In the genomic region with DNA sequence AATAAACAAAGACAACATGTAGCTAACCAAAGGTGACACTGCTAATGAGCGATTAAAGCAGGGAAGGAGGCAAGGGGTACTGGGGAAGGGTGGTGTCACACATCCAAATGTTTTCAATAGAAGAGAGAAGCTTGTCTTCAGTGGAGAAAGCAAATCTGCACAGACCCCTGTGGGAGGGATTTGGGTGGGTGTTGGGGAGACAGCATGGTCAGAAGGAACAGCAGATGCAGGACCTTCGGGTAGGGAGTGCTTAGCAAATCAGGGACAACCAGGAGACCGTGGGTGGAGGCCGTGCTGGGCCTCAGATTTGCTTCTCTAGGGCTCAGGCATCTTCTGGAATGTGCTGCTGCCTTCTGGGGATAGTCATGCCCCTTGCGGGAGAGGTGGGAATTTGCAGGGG, we compare ENCODE assay signal across 16 cellular contexts.
DNase-seq lines count a peak whose midpoint lies in the region; ATAC-seq, FAIRE-seq and TF ChIP-seq lines count a peak whose summit lies in the region.
"Had no signal": no experiment of that assay in that cellular context is flagged by ENCODE, and none has a peak within 500 bp of the region (broad histone marks: within the 10 kb centered on the region; RNA-seq: fewer than 3 reads in every experiment).

No MANE protein-coding gene starts in this region.

- intact Hi-C loops in HCT116 (cut with micrococcal nuclease) (no loop called here), K562 (cut with micrococcal nuclease) (no loop called here)

- H3K4me3 Mint-ChIP-seq in progenitor cell of endocrine pancreas (ENCODE audit: low read depth), result no peak overlapping the region
- H3K4me3 Mint-ChIP-seq: CD4-positive, alpha-beta memory T cell; GM23338; HFFc6 had no signal

- DNase-seq in HCT116 (ENCODE audit: low read depth, low spot score) (no peak), K562 (ENCODE audit: extremely low read depth in 1 of 4, low spot score in 3 of 4) (no peak), iPS-NIHi7 (ENCODE audit: extremely low spot score) (peak; percentile 31), progenitor cell of endocrine pancreas (ENCODE audit: low spot score, unreplicated experiment) (no peak), hepatocyte (ENCODE audit: low spot score) (no peak), NCI-H748 treated with DMSO at 0.1 percent for 48 hours (lab: John Stamatoyannopoulos, UW) (no peak), HuH-7.5 (ENCODE audit: low spot score) (no peak)
- DNase-seq: BE2C; CD4-positive, alpha-beta memory T cell; EL; HFFc6 had no signal

- H3K27me3 Mint-ChIP-seq in progenitor cell of endocrine pancreas, result peaks cover 20% of the 10 kb centered on the region

- no peaks in the 10 kb centered on the region for H3K36me3 ChIP-seq in HCT116 (ENCODE audit: control insufficient read depth in 1 of 2, insufficient read depth in 2 of 2, low read length in 2 of 2)
- H3K36me3 ChIP-seq in K562 (ENCODE audit: control insufficient read depth, insufficient read depth, low read length), result no peaks in the 10 kb centered on the region
- H3K36me3 ChIP-seq in hepatocyte (replicated peaks; ENCODE audit: insufficient read depth, low read depth), result no peaks in the 10 kb centered on the region
- H3K36me3 ChIP-seq: BE2C had no signal

- FAIRE-seq in K562 (lab: Jason Lieb, UNC), result no peak
- FAIRE-seq: A549, G401.6, GM12891 had no signal

- H3K9me3 Mint-ChIP-seq in progenitor cell of endocrine pancreas (ENCODE audit: low read depth), result no peaks in the 10 kb centered on the region
- H3K9me3 Mint-ChIP-seq: CD4-positive, alpha-beta memory T cell had no signal

- in situ Hi-C loops in K562 (cut with MboI), result no loop called here

- no peaks in the 10 kb centered on the region for H3K36me3 Mint-ChIP-seq in progenitor cell of endocrine pancreas (ENCODE audit: insufficient read depth)
- H3K36me3 Mint-ChIP-seq: CD4-positive, alpha-beta memory T cell had no signal

- TF ChIP-seq POLR2A in HCT116 (IDR thresholded peaks at IDR 0.05; ENCODE audit: borderline replicate concordance, extremely low read depth, insufficient read depth, insufficient read length) (no peak), K562 (conservative IDR thresholded peaks at IDR 0.05) (no peak)

- no peaks in the 10 kb centered on the region for H3K79me2 ChIP-seq in HCT116 (ENCODE audit: insufficient read depth, low read length)
- no peaks in the 10 kb centered on the region for H3K79me2 ChIP-seq in K562 (ENCODE audit: control insufficient read depth, insufficient read depth, low read length)
- H3K79me2 ChIP-seq in hepatocyte, result no peaks in the 10 kb centered on the region

- CTCF ChIA-PET in HCT116 (lab: Charles Lee) (no interaction called here), K562 (lab: Yijun Ruan, JAX; ENCODE audit: low intra/inter-chr PET ratio) (no interaction called here)

- H3K4me3 ChIP-seq in HCT116 (replicated peaks in 1 of 2; ENCODE audit: low read depth in 1 of 2, low read length in 2 of 2) (no peak overlapping the region), K562 (no peak overlapping the region), hepatocyte (no peak overlapping the region)
- H3K4me3 ChIP-seq: A549, GM23338 had no signal

- TF ChIP-seq CTCF in HCT116 (IDR thresholded peaks at IDR 0.05 in 2 of 3, conservative IDR thresholded peaks at IDR 0.05 in 1 of 3; ENCODE audit: borderline replicate concordance in 1 of 3, insufficient read depth in 1 of 3, low read depth in 2 of 3, low read length in 2 of 3) (0 out of 6 replicates have a peak, but pooled peaks of 2 of the 3 experiments have one; percentile 16 to 17), K562 (IDR thresholded peaks at IDR 0.05 in 2 of 3, conservative IDR thresholded peaks at IDR 0.05 in 1 of 3; ENCODE audit: insufficient read depth in 2 of 3, low read depth in 1 of 3, low read length in 3 of 3) (peak in 1 of 3 experiments; percentile 2; a peak in 1 of 6 replicates), progenitor cell of endocrine pancreas (IDR thresholded peaks at IDR 0.05; ENCODE audit: unreplicated experiment) (peak; percentile 7), hepatocyte (IDR thresholded peaks at IDR 0.05; ENCODE audit: poor library complexity) (no peak)

- no peaks in the 10 kb centered on the region for H3K9me3 ChIP-seq in HCT116 (ENCODE audit: control insufficient read depth in 1 of 2, insufficient read depth in 1 of 2, low read depth in 1 of 2, low read length in 2 of 2)
- no peaks in the 10 kb centered on the region for H3K9me3 ChIP-seq in K562 (replicated peaks; ENCODE audit: control insufficient read depth, insufficient read depth, low read depth, low read length)
- H3K9me3 ChIP-seq in hepatocyte (ENCODE audit: low read depth), result no peaks in the 10 kb centered on the region
- H3K9me3 ChIP-seq: A549, BE2C had no signal

- TF ChIP-seq RAD21 in HCT116 (IDR thresholded peaks at IDR 0.05; ENCODE audit: low read depth) (no peak), K562 (CRISPR knock-in tag; conservative IDR thresholded peaks at IDR 0.05 in 1 of 2, IDR thresholded peaks at IDR 0.05 in 1 of 2) (no peak)

- POLR2A ChIA-PET in HCT116 (lab: Charles Lee), result no interaction called here
- POLR2A ChIA-PET in K562 (lab: Yijun Ruan, JAX), result no interaction called here

- H2AFZ ChIP-seq in HCT116 (ENCODE audit: low read depth, low read length, poor library complexity, severe bottlenecking), result no peak overlapping the region
- no peak overlapping the region for H2AFZ ChIP-seq in K562 (ENCODE audit: low read depth, low read length)
- H2AFZ ChIP-seq in hepatocyte, result no peak overlapping the region
- H2AFZ ChIP-seq: GM23338 had no signal

- ATAC-seq in HCT116 (peak; percentile 47; the same call in 1 of the 2 replicates), K562 (peak; percentile 46; the same call in 1 of the 3 replicates)
- ATAC-seq: A549, GM23338 had no signal

- no peaks in the 10 kb centered on the region for H3K4me1 ChIP-seq in HCT116 (ENCODE audit: control insufficient read depth in 1 of 2, insufficient read depth in 2 of 2, low read length in 2 of 2)
- no peaks in the 10 kb centered on the region for H3K4me1 ChIP-seq in K562 (replicated peaks in 1 of 2; ENCODE audit: control insufficient read depth in 2 of 2, insufficient read depth in 2 of 2, low read length in 2 of 2)
- no peaks in the 10 kb centered on the region for H3K4me1 ChIP-seq in hepatocyte (ENCODE audit: insufficient read depth)
- H3K4me1 ChIP-seq: A549, BE2C had no signal

- no peaks in the 10 kb centered on the region for H3K9me1 ChIP-seq in K562 (ENCODE audit: control insufficient read depth, insufficient read depth, low read length)

- WGBS in K562 (ENCODE audit: insufficient coverage, low coverage, missing lambda C conversion rate), result 0% methylated on average over 5 of the region's 5 CpGs
- 72% methylated on average over 5 of the region's 5 CpGs for WGBS in hepatocyte (ENCODE audit: low lambda C conversion rate, missing lambda C conversion rate)

- RAD21 ChIA-PET in HCT116 (lab: Charles Lee; ENCODE audit: low non-redundant PET in 1 of 2, low total read pairs in 2 of 2, uncharacterized antibody in 2 of 2, unreplicated experiment in 2 of 2), result no interaction called here

- no peaks in the 10 kb centered on the region for H3K27me3 ChIP-seq in HCT116 (ENCODE audit: insufficient read depth, low read length)
- peaks cover 0 to 28% of the 10 kb centered on the region in 2 experiments; a peak in 2 of 5 replicates for H3K27me3 ChIP-seq in K562 (ENCODE audit: control insufficient read depth in 2 of 2, insufficient read depth in 2 of 2, low read length in 2 of 2)
- H3K27me3 ChIP-seq in hepatocyte, result no peaks in the 10 kb centered on the region
- H3K27me3 ChIP-seq: BE2C had no signal

- H3K27ac Mint-ChIP-seq in progenitor cell of endocrine pancreas, result no peak overlapping the region
- H3K27ac Mint-ChIP-seq: CD4-positive, alpha-beta memory T cell; GM23338; HFFc6 had no signal

- no peaks in the 10 kb centered on the region for H4K20me1 ChIP-seq in HCT116 (ENCODE audit: insufficient read depth)
- no peaks in the 10 kb centered on the region; the same call in 1 of the 2 replicates for H4K20me1 ChIP-seq in K562 (replicated peaks; ENCODE audit: control insufficient read depth, insufficient read depth, low read length)
- no peaks in the 10 kb centered on the region for H4K20me1 ChIP-seq in hepatocyte (ENCODE audit: insufficient read depth, poor library complexity, severe bottlenecking)

- no peak overlapping the region for H3K27ac ChIP-seq in HCT116 (ENCODE audit: low read depth, low read length)
- H3K27ac ChIP-seq in K562 (ENCODE audit: extremely low read depth, low read depth, low read length), result no peak overlapping the region
- H3K27ac ChIP-seq in hepatocyte, result no peak overlapping the region
- H3K27ac ChIP-seq: A549, C4-2B had no signal

- peaks cover 10% of the 10 kb centered on the region for H3K4me1 Mint-ChIP-seq in progenitor cell of endocrine pancreas (ENCODE audit: low read depth)
- H3K4me1 Mint-ChIP-seq: CD4-positive, alpha-beta memory T cell had no signal

- no peak for TF ChIP-seq EP300 in K562 (IDR thresholded peaks at IDR 0.05; ENCODE audit: low read length)

- no peaks in the 10 kb centered on the region for H3K9me2 ChIP-seq in HCT116 (ENCODE audit: insufficient read depth)
- no peaks in the 10 kb centered on the region for H3K9me2 ChIP-seq in hepatocyte (replicated peaks; ENCODE audit: insufficient read depth)

- H3K9ac ChIP-seq in HCT116 (ENCODE audit: low read length), result no peak overlapping the region
- H3K9ac ChIP-seq in K562 (ENCODE audit: insufficient read depth in 1 of 2, low read depth in 2 of 2, low read length in 2 of 2), result no peak overlapping the region

- H3K4me2 ChIP-seq in HCT116 (ENCODE audit: low read length) (no peak overlapping the region), K562 (ENCODE audit: insufficient read depth, low read length) (no peak overlapping the region), hepatocyte (no peak overlapping the region)
- H3K4me2 ChIP-seq: A549, GM23338 had no signal

- no TSS peak for BruUV-seq in HCT116 (replicated peaks; lab: Mats Ljungman, UMichigan)
- BruUV-seq in K562 (replicated peaks; lab: Mats Ljungman, UMichigan), result no TSS peak

TF ChIP-seq in K562, 482 proteins besides CTCF, POLR2A, EP300 and RAD21:
- no peak for TF ChIP-seq ZNF830 (CRISPR knock-in tag; IDR thresholded peaks at IDR 0.05)
- TF ChIP-seq, protein P1, sequence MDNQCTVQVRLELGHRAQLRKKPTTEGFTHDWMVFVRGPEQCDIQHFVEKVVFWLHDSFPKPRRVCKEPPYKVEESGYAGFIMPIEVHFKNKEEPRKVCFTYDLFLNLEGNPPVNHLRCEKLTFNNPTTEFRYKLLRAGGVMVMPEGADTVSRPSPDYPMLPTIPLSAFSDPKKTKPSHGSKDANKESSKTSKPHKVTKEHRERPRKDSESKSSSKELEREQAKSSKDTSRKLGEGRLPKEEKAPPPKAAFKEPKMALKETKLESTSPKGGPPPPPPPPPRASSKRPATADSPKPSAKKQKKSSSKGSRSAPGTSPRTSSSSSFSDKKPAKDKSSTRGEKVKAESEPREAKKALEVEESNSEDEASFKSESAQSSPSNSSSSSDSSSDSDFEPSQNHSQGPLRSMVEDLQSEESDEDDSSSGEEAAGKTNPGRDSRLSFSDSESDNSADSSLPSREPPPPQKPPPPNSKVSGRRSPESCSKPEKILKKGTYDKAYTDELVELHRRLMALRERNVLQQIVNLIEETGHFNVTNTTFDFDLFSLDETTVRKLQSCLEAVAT (IDR thresholded peaks at IDR 0.05), result no peak
